Comparison of ENCODE assay signal across 8 cellular contexts in genomic region chr19:34429553-34429952, GRCh38. TPM values are rescaled to one million over a fixed set of nuclear protein-coding genes. Genes with fewer than 3 reads are reported as not detected.
DNase-seq lines count a peak whose midpoint lies in the region; ATAC-seq and TF ChIP-seq lines count a peak whose summit lies in the region.
"Had no signal": no experiment of that assay in that cellular context is flagged by ENCODE, and none has a peak within 500 bp of the region (broad histone marks: within the 10 kb centered on the region; RNA-seq: fewer than 3 reads in every experiment).

No MANE protein-coding gene starts in this region.

- peaks cover 52% of the 10 kb centered on the region for H4K20me1 ChIP-seq in hepatocyte (ENCODE audit: insufficient read depth, poor library complexity, severe bottlenecking)

- H3K36me3 ChIP-seq in HEK293 (ENCODE audit: control insufficient read depth in 2 of 2, insufficient read depth in 1 of 2, low read length in 2 of 2) (peaks cover 58 to 76% of the 10 kb centered on the region in 2 experiments), hepatocyte (replicated peaks; ENCODE audit: insufficient read depth, low read depth) (no peaks in the 10 kb centered on the region)

- no peaks in the 10 kb centered on the region for H3K27me3 Mint-ChIP-seq in activated B cell treated with CpG ODN at 0.5 μM for 24 hours

- TF ChIP-seq CTCF in HEK293 (tag by site-specific recombination; IDR thresholded peaks at IDR 0.05) (no peak), activated B cell treated with CpG ODN at 0.5 μM for 24 hours (IDR thresholded peaks at IDR 0.05) (no peak), hepatocyte (IDR thresholded peaks at IDR 0.05; ENCODE audit: poor library complexity) (no peak)

- no peak for TF ChIP-seq POLR2A in GM18505 (IDR thresholded peaks at IDR 0.05; ENCODE audit: borderline replicate concordance, extremely low read depth, insufficient read depth, insufficient read length)

- peaks cover 63% of the 10 kb centered on the region for H3K79me2 ChIP-seq in hepatocyte

- peak overlapping the region; percentile 98 for H3K27ac ChIP-seq in HEK293 (ENCODE audit: extremely low read depth, low read depth, low read length)
- H3K27ac ChIP-seq in hepatocyte, result peak overlapping the region; percentile 96

- 80% methylated on average over 9 of the region's 9 CpGs for WGBS in hepatocyte (ENCODE audit: low lambda C conversion rate, missing lambda C conversion rate)

- DNase-seq in activated B cell treated with CpG ODN at 0.5 μM for 24 hours, result no peak
- no peak for DNase-seq in hepatocyte (ENCODE audit: low spot score)
- no peak for DNase-seq in stimulated activated effector memory CD8-positive, alpha-beta T cell treated with anti-CD3 and anti-CD28 coated beads, Interleukin-12 subunit alpha, Interleukin-12 subunit beta, amount 100 ng/mL, for 72 hours (ENCODE audit: low spot score in 2 of 2)
- no peak for DNase-seq in AG08396 (ENCODE audit: low spot score)
- DNase-seq: NCI-H748 treated with DMSO at 0.1 percent for 48 hours had no signal

- POLR2A ChIA-PET in HEK293 (lab: Yijun Ruan, JAX) (interaction anchor here (0.7 kb wide), 1 partner anchor 64 kb away, joined by 3 read pairs; no protein-coding TSS in a partner anchor), activated B cell treated with CpG ODN at 0.5 μM for 24 hours (lab: Charles Lee) (interaction anchor here (0.9 kb wide), 1 partner anchor 160 kb away, joined by 3 read pairs; no protein-coding TSS in a partner anchor)

- no peaks in the 10 kb centered on the region for H3K9me2 ChIP-seq in hepatocyte (replicated peaks; ENCODE audit: insufficient read depth)

- intact Hi-C loops in activated B cell treated with CpG ODN at 0.5 μM for 24 hours (cut with micrococcal nuclease), result loop anchor here (2.0 to 5.0 kb wide), 2 partner anchors 71 to 1057 kb away; partner anchors contain the start of gene CEBPG

- peaks cover 35% of the 10 kb centered on the region for H3K4me1 Mint-ChIP-seq in activated B cell treated with CpG ODN at 0.5 μM for 24 hours
- peaks cover 29% of the 10 kb centered on the region for H3K4me1 Mint-ChIP-seq in stimulated activated effector memory CD8-positive, alpha-beta T cell treated with anti-CD3 and anti-CD28 coated beads, Interleukin-12 subunit alpha, Interleukin-12 subunit beta, amount 100 ng/mL, for 72 hours

- H3K4me1 ChIP-seq in HEK293 (ENCODE audit: control insufficient read depth, insufficient read depth, low read length) (peaks cover 39% of the 10 kb centered on the region), hepatocyte (ENCODE audit: insufficient read depth) (peaks cover 18% of the 10 kb centered on the region)

- no peak for ATAC-seq in activated B cell treated with CpG ODN at 0.5 μM for 24 hours (ENCODE audit: low read depth)
- ATAC-seq in stimulated activated effector memory CD8-positive, alpha-beta T cell treated with anti-CD3 and anti-CD28 coated beads, Interleukin-12 subunit alpha, Interleukin-12 subunit beta, amount 100 ng/mL, for 72 hours, result no peak
- no peak for ATAC-seq in HG03565 (IDR thresholded peaks at IDR 0.05; ENCODE audit: unreplicated experiment)
- no peak for ATAC-seq in GM18505 (IDR thresholded peaks at IDR 0.05; ENCODE audit: unreplicated experiment)

- H3K4me3 ChIP-seq in HEK293 (ENCODE audit: low read depth, low read length) (peak overlapping the region; percentile 75), hepatocyte (peak overlapping the region; percentile 98)

- H3K4me2 ChIP-seq in hepatocyte, result peak overlapping the region; percentile 91

- H3K27me3 ChIP-seq in hepatocyte, result no peaks in the 10 kb centered on the region

- H3K36me3 Mint-ChIP-seq in activated B cell treated with CpG ODN at 0.5 μM for 24 hours (ENCODE audit: low read depth), result peaks cover 36% of the 10 kb centered on the region
- H3K36me3 Mint-ChIP-seq in stimulated activated effector memory CD8-positive, alpha-beta T cell treated with anti-CD3 and anti-CD28 coated beads, Interleukin-12 subunit alpha, Interleukin-12 subunit beta, amount 100 ng/mL, for 72 hours, result peaks cover 82% of the 10 kb centered on the region

- no peak overlapping the region for H2AFZ ChIP-seq in hepatocyte

- H3K9me3 ChIP-seq in HEK293 (ENCODE audit: control insufficient read depth, insufficient read depth, low read depth, low read length) (no peaks in the 10 kb centered on the region), hepatocyte (ENCODE audit: low read depth) (no peaks in the 10 kb centered on the region)

- CTCF ChIA-PET in HEK293 (lab: Yijun Ruan, JAX), result interaction anchor here (0.6 to 3.7 kb wide), 6 partner anchors 15 to 229 kb away, joined by 3 to 69 read pairs (median 6); no protein-coding TSS in a partner anchor
- CTCF ChIA-PET in activated B cell treated with CpG ODN at 0.5 μM for 24 hours (lab: Charles Lee), result interaction anchor here (1.8 kb wide), 1 partner anchor 70 kb away, joined by 6 read pairs; no protein-coding TSS in a partner anchor

- H3K9me3 Mint-ChIP-seq in activated B cell treated with CpG ODN at 0.5 μM for 24 hours, result no peaks in the 10 kb centered on the region
- no peaks in the 10 kb centered on the region for H3K9me3 Mint-ChIP-seq in stimulated activated effector memory CD8-positive, alpha-beta T cell treated with anti-CD3 and anti-CD28 coated beads, Interleukin-12 subunit alpha, Interleukin-12 subunit beta, amount 100 ng/mL, for 72 hours

- peak overlapping the region; percentile 96 for H3K4me3 Mint-ChIP-seq in activated B cell treated with CpG ODN at 0.5 μM for 24 hours
- peak overlapping the region; percentile 90 for H3K4me3 Mint-ChIP-seq in stimulated activated effector memory CD8-positive, alpha-beta T cell treated with anti-CD3 and anti-CD28 coated beads, Interleukin-12 subunit alpha, Interleukin-12 subunit beta, amount 100 ng/mL, for 72 hours

- H3K27ac Mint-ChIP-seq in activated B cell treated with CpG ODN at 0.5 μM for 24 hours, result no peak overlapping the region
- no peak overlapping the region for H3K27ac Mint-ChIP-seq in stimulated activated effector memory CD8-positive, alpha-beta T cell treated with anti-CD3 and anti-CD28 coated beads, Interleukin-12 subunit alpha, Interleukin-12 subunit beta, amount 100 ng/mL, for 72 hours

TF ChIP-seq in HEK293, 187 proteins besides CTCF, POLR2A, EP300 and RAD21 (continues in another document):
- no peak for TF ChIP-seq SETDB1 (IDR thresholded peaks at IDR 0.05; ENCODE audit: insufficient read length, low read length)
- TF ChIP-seq ZNF692 (tag by site-specific recombination; IDR thresholded peaks at IDR 0.05), result peak; percentile 19; the same call in 1 of the 2 replicates
- TF ChIP-seq REPIN1 (tag by site-specific recombination; IDR thresholded peaks at IDR 0.05; ENCODE audit: low read depth), result no peak
- peak; percentile 41; the same call in 1 of the 2 replicates for TF ChIP-seq ZBTB17 (tag by site-specific recombination; IDR thresholded peaks at IDR 0.05)
- TF ChIP-seq ZNF580 (tag by site-specific recombination; IDR thresholded peaks at IDR 0.05), result peak; percentile 94
- peak; percentile 35; the same call in 1 of the 2 replicates for TF ChIP-seq ZNF664 (tag by site-specific recombination; IDR thresholded peaks at IDR 0.05)
- TF ChIP-seq SCRT1 (tag by site-specific recombination; IDR thresholded peaks at IDR 0.05; ENCODE audit: borderline replicate concordance), result no peak
- 0 out of 2 replicates have a peak, but pooled peaks have one; percentile 20 for TF ChIP-seq ZNF2 (tag by site-specific recombination; IDR thresholded peaks at IDR 0.05)
- no peak for TF ChIP-seq ZNF426 (tag by site-specific recombination; IDR thresholded peaks at IDR 0.05)
- no peak for TF ChIP-seq ZNF292 (tag by site-specific recombination; IDR thresholded peaks at IDR 0.05; ENCODE audit: borderline replicate concordance, low read depth)
- no peak for TF ChIP-seq ZNF341 (tag by site-specific recombination; IDR thresholded peaks at IDR 0.05; ENCODE audit: low read depth)
- TF ChIP-seq ZFP69B (tag by site-specific recombination; IDR thresholded peaks at IDR 0.05), result 0 out of 2 replicates have a peak, but pooled peaks have one; percentile 38
- no peak for TF ChIP-seq ZNF416 (tag by site-specific recombination; IDR thresholded peaks at IDR 0.05)
- no peak for TF ChIP-seq HOXC10 (CRISPR knock-in tag; IDR thresholded peaks at IDR 0.05)
- TF ChIP-seq ZBTB20 (tag by site-specific recombination; IDR thresholded peaks at IDR 0.05), result peak; percentile 15; the same call in 1 of the 2 replicates
- TF ChIP-seq ZNF514 (tag by site-specific recombination; IDR thresholded peaks at IDR 0.05), result no peak

RNA-seq across cellular contexts. Expression of gene UBA2, which starts 1.4 kb away (rescaled TPM):
- 85.3 and 85.9 TPM in 2 replicates for total RNA-seq in activated B cell treated with CpG ODN at 0.5 μM for 24 hours
- 112 and 125 TPM in 2 replicates for total RNA-seq in hepatocyte
- polyA plus RNA-seq in hepatocyte, result 61.4 and 65.0 TPM in 2 replicates

RNA-seq across cellular contexts. Expression of gene PDCD2L, which starts 25.4 kb away (rescaled TPM):
- total RNA-seq in activated B cell treated with CpG ODN at 0.5 μM for 24 hours (13.4 and 18.6 TPM in 2 replicates), hepatocyte (9.8 and 12.4 TPM in 2 replicates)
- polyA plus RNA-seq in hepatocyte, result 6.3 and 7.3 TPM in 2 replicates

RNA-seq across cellular contexts. Expression of gene WTIP, which starts 52.0 kb away (rescaled TPM):
- total RNA-seq in activated B cell treated with CpG ODN at 0.5 μM for 24 hours, result 0.07 and 0.38 TPM in 2 replicates
- total RNA-seq in hepatocyte, result 21.5 and 29.3 TPM in 2 replicates
- polyA plus RNA-seq in hepatocyte, result 17.1 and 18.1 TPM in 2 replicates

Comparison
In these comparisons a context has a peak if more than half of its experiments do, and no peak if none do; other contexts are left out.
1. RNA of gene WTIP, which starts 52.0 kb away (total RNA-seq): 21.5 to 29.3 TPM in hepatocyte; 0.07 to 0.38 TPM in activated B cell treated with CpG ODN at 0.5 μM for 24 hours; every median in the first group is over 10 times any median in the second.